Comparison of ENCODE assay signal across 21 cellular contexts in genomic region chr16:67405336-67405735, GRCh38. TPM values are rescaled to one million over a fixed set of nuclear protein-coding genes. Genes with fewer than 3 reads are reported as not detected.
DNase-seq lines count a peak whose midpoint lies in the region; ATAC-seq and TF ChIP-seq lines count a peak whose summit lies in the region.
"Had no signal": no experiment of that assay in that cellular context is flagged by ENCODE, and none has a peak within 500 bp of the region (broad histone marks: within the 10 kb centered on the region; RNA-seq: fewer than 3 reads in every experiment).

No MANE protein-coding gene starts in this region.

- intact Hi-C loops in breast epithelium (cut with DNase I; ENCODE audit: low total_unique reads) (no loop called here), MCF 10A (cut with micrococcal nuclease) (no loop called here), prostate gland (cut with DNase I) (no loop called here), vagina (cut with DNase I) (no loop called here)

- no peak overlapping the region for H3K4me2 ChIP-seq in hepatocyte

- peak overlapping the region; percentile 98 for H3K27ac ChIP-seq in breast epithelium
- H3K27ac ChIP-seq in hepatocyte: peak overlapping the region; percentile 87
- peak overlapping the region; percentile 94 to 95 for H3K27ac ChIP-seq in prostate gland
- H3K27ac ChIP-seq in vagina: peak overlapping the region; percentile 91
- H3K27ac ChIP-seq: thoracic aorta had no signal

- TF ChIP-seq POLR2A in breast epithelium (IDR thresholded peaks at IDR 0.05) (no peak), prostate gland (IDR thresholded peaks at IDR 0.05) (no peak), vagina (IDR thresholded peaks at IDR 0.05) (no peak)

- H3K9me2 ChIP-seq in hepatocyte (replicated peaks; ENCODE audit: insufficient read depth): no peaks in the 10 kb centered on the region

- H3K4me1 ChIP-seq in breast epithelium (peaks cover 7 to 19% of the 10 kb centered on the region in 2 donors), hepatocyte (ENCODE audit: insufficient read depth) (peaks cover 16% of the 10 kb centered on the region), prostate gland (replicated peaks) (peaks cover 22% of the 10 kb centered on the region), vagina (peaks cover 57% of the 10 kb centered on the region)
- H3K4me1 ChIP-seq: HAP-1 had no signal

- H3K4me3 ChIP-seq in breast epithelium (no peak overlapping the region), hepatocyte (no peak overlapping the region), prostate gland (no peak overlapping the region), vagina (no peak overlapping the region)
- H3K4me3 ChIP-seq: coronary artery, HAP-1, thoracic aorta had no signal

- no peak for ATAC-seq in GM21381 (IDR thresholded peaks at IDR 0.05; ENCODE audit: unreplicated experiment)

- H3K36me3 ChIP-seq in breast epithelium (no peaks in the 10 kb centered on the region), hepatocyte (replicated peaks; ENCODE audit: insufficient read depth, low read depth) (no peaks in the 10 kb centered on the region), prostate gland (no peaks in the 10 kb centered on the region), vagina (no peaks in the 10 kb centered on the region)
- H3K36me3 ChIP-seq: BE2C, HAP-1, thoracic aorta had no signal

- no peaks in the 10 kb centered on the region for H3K79me2 ChIP-seq in hepatocyte

- CTCF ChIA-PET in MCF 10A (lab: Yijun Ruan, JAX): no interaction called here

- H3K27me3 Mint-ChIP-seq in MCF 10A (ENCODE audit: insufficient read depth, unreplicated experiment): no peaks in the 10 kb centered on the region
- H3K27me3 Mint-ChIP-seq: brain had no signal

- no TSS peak for BruUV-seq in MCF 10A (replicated peaks; lab: Mats Ljungman, UMichigan)

- POLR2A ChIA-PET in MCF 10A (lab: Yijun Ruan, JAX): no interaction called here

- H4K20me1 ChIP-seq in hepatocyte (ENCODE audit: insufficient read depth, poor library complexity, severe bottlenecking): no peaks in the 10 kb centered on the region

- DNase-seq in breast epithelium (ENCODE audit: low spot score in 2 of 2) (no peak), MCF 10A (ENCODE audit: unreplicated experiment) (no peak), hepatocyte (ENCODE audit: low spot score) (no peak), prostate gland (ENCODE audit: low spot score) (no peak), vagina (ENCODE audit: extremely low spot score in 2 of 2) (no peak), iPS-NIHi11 (ENCODE audit: low spot score) (no peak)
- no peak for DNase-seq in activated naive CD4-positive, alpha-beta T cell (lab: John Stamatoyannopoulos, UW)
- DNase-seq: activated CD8-positive, alpha-beta memory T cell treated with anti-CD3 and anti-CD28 coated beads for 24 hours; activated naive CD8-positive, alpha-beta T cell treated with anti-CD3 and anti-CD28 coated beads, Interleukin-2, amount 10 ng/mL, durations not matched to agents 7 days and 5 days; BE2C; MM.1S; NCI-H1694 treated with DMSO at 0.1 percent for 48 hours; NCI-H82; T1000 had no signal

- TF ChIP-seq CTCF in breast epithelium (IDR thresholded peaks at IDR 0.05) (no peak), MCF 10A (IDR thresholded peaks at IDR 0.05; ENCODE audit: unreplicated experiment) (no peak), hepatocyte (IDR thresholded peaks at IDR 0.05; ENCODE audit: poor library complexity) (no peak), prostate gland (IDR thresholded peaks at IDR 0.05) (no peak), vagina (IDR thresholded peaks at IDR 0.05) (no peak)

- H3K4me3 Mint-ChIP-seq in MCF 10A (ENCODE audit: unreplicated experiment): no peak overlapping the region
- H3K4me3 Mint-ChIP-seq: activated naive CD8-positive, alpha-beta T cell treated with anti-CD3 and anti-CD28 coated beads, Interleukin-2, amount 10 ng/mL, durations not matched to agents 7 days and 5 days; brain had no signal

- H3K36me3 Mint-ChIP-seq in MCF 10A (ENCODE audit: insufficient read depth, unreplicated experiment): peaks cover 6% of the 10 kb centered on the region
- H3K36me3 Mint-ChIP-seq: activated naive CD8-positive, alpha-beta T cell treated with anti-CD3 and anti-CD28 coated beads, Interleukin-2, amount 10 ng/mL, durations not matched to agents 7 days and 5 days had no signal

- H3K27me3 ChIP-seq in breast epithelium (no peaks in the 10 kb centered on the region), hepatocyte (no peaks in the 10 kb centered on the region), prostate gland (replicated peaks; ENCODE audit: insufficient read depth) (no peaks in the 10 kb centered on the region), vagina (no peaks in the 10 kb centered on the region)
- H3K27me3 ChIP-seq: BE2C had no signal

- no peak overlapping the region for H2AFZ ChIP-seq in hepatocyte

- 96% methylated on average over 8 of the region's 8 CpGs for WGBS in hepatocyte (ENCODE audit: low lambda C conversion rate, missing lambda C conversion rate)
- 71% methylated on average over 8 of the region's 8 CpGs for WGBS in prostate gland

- peaks cover 5% of the 10 kb centered on the region for H3K4me1 Mint-ChIP-seq in MCF 10A (ENCODE audit: insufficient read depth, unreplicated experiment)

- H3K9me3 Mint-ChIP-seq in MCF 10A (ENCODE audit: unreplicated experiment): no peaks in the 10 kb centered on the region
- H3K9me3 Mint-ChIP-seq: activated naive CD8-positive, alpha-beta T cell treated with anti-CD3 and anti-CD28 coated beads, Interleukin-2, amount 10 ng/mL, durations not matched to agents 7 days and 5 days; brain had no signal

- H3K9me3 ChIP-seq in breast epithelium: no peaks in the 10 kb centered on the region
- no peaks in the 10 kb centered on the region for H3K9me3 ChIP-seq in hepatocyte (ENCODE audit: low read depth)
- no peaks in the 10 kb centered on the region for H3K9me3 ChIP-seq in prostate gland
- H3K9me3 ChIP-seq in vagina: no peaks in the 10 kb centered on the region
- H3K9me3 ChIP-seq: BE2C, HAP-1, thoracic aorta had no signal

- H3K27ac Mint-ChIP-seq in MCF 10A (ENCODE audit: low read depth, unreplicated experiment): no peak overlapping the region
- H3K27ac Mint-ChIP-seq: activated naive CD8-positive, alpha-beta T cell treated with anti-CD3 and anti-CD28 coated beads, Interleukin-2, amount 10 ng/mL, durations not matched to agents 7 days and 5 days had no signal

RNA-seq across cellular contexts. Expression of gene ZDHHC1, which starts 10.9 kb away (rescaled TPM):
- total RNA-seq in breast epithelium (10 to 100 TPM; 17.4 to 20.3 (median 19.3) TPM), MCF 10A (2022) (5.9 and 7.6 TPM in 2 replicates), hepatocyte (1.9 and 5.9 TPM in 2 replicates), prostate gland (10 to 100 TPM; 20.3 to 69.8 TPM), vagina (22.3 TPM)
- 10.0 and 10.6 TPM in 2 replicates for polyA plus RNA-seq in hepatocyte

RNA-seq across cellular contexts. Expression of gene TPPP3, which starts 12.0 kb away (rescaled TPM):
- total RNA-seq in breast epithelium: 1 to 10 TPM; 1.3 to 6.9 (median 3.6) TPM
- not detected in 2 replicates for total RNA-seq in MCF 10A (2022)
- total RNA-seq in hepatocyte: 0.88 and 3.2 TPM in 2 replicates
- polyA plus RNA-seq in hepatocyte: 13.4 and 20.1 TPM in 2 replicates
- 1 to 10 TPM; 3.4 to 10.0 TPM for total RNA-seq in prostate gland
- total RNA-seq in vagina: 28.2 TPM
- total RNA-seq: activated naive CD8-positive, alpha-beta T cell treated with anti-CD3 and anti-CD28 coated beads, Interleukin-2, amount 10 ng/mL, durations not matched to agents 7 days and 5 days had no signal

RNA-seq across cellular contexts. Expression of gene HSD11B2, which starts 25.6 kb away (rescaled TPM):
- total RNA-seq in breast epithelium: 10 to 100 TPM in 2 of 3 donors, under 1 TPM in 1; 0.32 to 66.9 (median 10.2) TPM
- 0.42 and 0.86 TPM in 2 replicates for total RNA-seq in MCF 10A (2022)
- 0.93 and 1.6 TPM in 2 replicates for total RNA-seq in hepatocyte
- 2.3 and 4.2 TPM in 2 replicates for polyA plus RNA-seq in hepatocyte
- 10 to 100 TPM; 11.4 to 35.6 TPM for total RNA-seq in prostate gland
- 30.2 TPM for total RNA-seq in vagina
- total RNA-seq: A172; activated naive CD8-positive, alpha-beta T cell treated with anti-CD3 and anti-CD28 coated beads, Interleukin-2, amount 10 ng/mL, durations not matched to agents 7 days and 5 days; fibroblast of villous mesenchyme; thoracic aorta had no signal
